19 cellular contexts compared by ENCODE assay signal in genomic region chr14:22280497-22281321, GRCh38.
A peak's percentile ranks its signal among the peaks of the same experiment; 100 is the strongest.
DNase-seq lines count a peak whose midpoint lies in the region; TF ChIP-seq lines count a peak whose summit lies in the region.
"Had no signal": no experiment of that assay in that cellular context is flagged by ENCODE, and none has a peak within 500 bp of the region (broad histone marks: within the 10 kb centered on the region; RNA-seq: fewer than 3 reads in every experiment).

No MANE protein-coding gene starts in this region.

- WGBS in thymus, result 33% methylated on average over 5 of the region's 5 CpGs

- no peaks in the 10 kb centered on the region for H3K9me3 Mint-ChIP-seq in activated naive CD4-positive, alpha-beta T cell treated with anti-CD3 and anti-CD28 coated beads, Interleukin-2, amount 50 U/mL, for 24 hours
- H3K9me3 Mint-ChIP-seq: brain, immature natural killer cell had no signal

- H3K4me3 Mint-ChIP-seq in activated naive CD4-positive, alpha-beta T cell treated with anti-CD3 and anti-CD28 coated beads, Interleukin-2, amount 50 U/mL, for 24 hours, result peak overlapping the region; percentile 79
- H3K4me3 Mint-ChIP-seq: brain, immature natural killer cell had no signal

- H3K27me3 ChIP-seq in OCI-LY3 (ENCODE audit: low read depth, low read length), result peaks cover 13% of the 10 kb centered on the region
- peaks cover 7% of the 10 kb centered on the region for H3K27me3 ChIP-seq in adipocyte (replicated peaks; ENCODE audit: control insufficient read depth, insufficient read depth, low read length)
- H3K27me3 ChIP-seq in thymus (ENCODE audit: control insufficient read depth, insufficient read depth), result no peaks in the 10 kb centered on the region
- H3K27me3 ChIP-seq in SJCRH30, result 0 out of 2 replicates have a peak, but pooled peaks cover 7% of the 10 kb centered on the region

- no peaks in the 10 kb centered on the region for H3K9me3 ChIP-seq in OCI-LY3 (ENCODE audit: insufficient read depth, low read length)
- H3K9me3 ChIP-seq in adipocyte (ENCODE audit: control insufficient read depth, low read length), result no peaks in the 10 kb centered on the region
- no peaks in the 10 kb centered on the region for H3K9me3 ChIP-seq in thymus (ENCODE audit: control insufficient read depth)
- no peaks in the 10 kb centered on the region for H3K9me3 ChIP-seq in SJCRH30 (replicated peaks)
- H3K9me3 ChIP-seq: heart right ventricle, left ventricle myocardium inferior, thoracic aorta had no signal

- peak overlapping the region; percentile 82 for H3K27ac Mint-ChIP-seq in activated naive CD4-positive, alpha-beta T cell treated with anti-CD3 and anti-CD28 coated beads, Interleukin-2, amount 50 U/mL, for 24 hours
- H3K27ac Mint-ChIP-seq: immature natural killer cell had no signal

- H3K4me1 ChIP-seq in OCI-LY3 (ENCODE audit: low read length) (peaks cover 31% of the 10 kb centered on the region), adipocyte (ENCODE audit: control insufficient read depth, insufficient read depth, low read length) (peaks cover 22% of the 10 kb centered on the region), thymus (ENCODE audit: control insufficient read depth, insufficient read depth, low read length) (peaks cover 4% of the 10 kb centered on the region), SJCRH30 (no peaks in the 10 kb centered on the region)
- H3K4me1 ChIP-seq: left ventricle myocardium inferior had no signal

- H3K36me3 Mint-ChIP-seq in activated naive CD4-positive, alpha-beta T cell treated with anti-CD3 and anti-CD28 coated beads, Interleukin-2, amount 50 U/mL, for 24 hours, result no peaks in the 10 kb centered on the region
- H3K36me3 Mint-ChIP-seq: brain, immature natural killer cell had no signal

- H3K4me2 ChIP-seq in OCI-LY3 (ENCODE audit: low read length), result peak overlapping the region; percentile 67

- H3K9ac ChIP-seq in OCI-LY3 (ENCODE audit: low read length) (no peak overlapping the region), adipocyte (ENCODE audit: low read length) (peak overlapping the region; percentile 0)

- H3K27ac ChIP-seq in OCI-LY3 (ENCODE audit: low read length) (peak overlapping the region; percentile 24; the same call in 1 of the 2 replicates), thymus (ENCODE audit: low read depth) (peak overlapping the region; percentile 58), SJCRH30 (no peak overlapping the region)
- H3K27ac ChIP-seq: heart right ventricle, left ventricle myocardium inferior, thoracic aorta had no signal

- H3K36me3 ChIP-seq in OCI-LY3 (replicated peaks; ENCODE audit: low read depth, low read length), result no peaks in the 10 kb centered on the region
- no peaks in the 10 kb centered on the region for H3K36me3 ChIP-seq in adipocyte (ENCODE audit: control insufficient read depth, insufficient read depth, low read length, severe bottlenecking)
- no peaks in the 10 kb centered on the region for H3K36me3 ChIP-seq in thymus (ENCODE audit: control insufficient read depth, insufficient read depth)
- H3K36me3 ChIP-seq in SJCRH30, result no peaks in the 10 kb centered on the region
- H3K36me3 ChIP-seq: heart right ventricle, left ventricle myocardium inferior, thoracic aorta had no signal

- H3K27me3 Mint-ChIP-seq in activated naive CD4-positive, alpha-beta T cell treated with anti-CD3 and anti-CD28 coated beads, Interleukin-2, amount 50 U/mL, for 24 hours, result no peaks in the 10 kb centered on the region
- H3K27me3 Mint-ChIP-seq: brain had no signal

- DNase-seq in activated naive CD4-positive, alpha-beta T cell treated with Interleukin-2 at 50 U/mL for 16 hours, result no peak
- DNase-seq in adipocyte (ENCODE audit: low read depth), result no peak
- no peak for DNase-seq in SJCRH30
- DNase-seq in NCI-H510A (lab: John Stamatoyannopoulos, UW), result no peak
- DNase-seq: activated gamma-delta T cell treated with Interleukin-2 at 50 U/mL for 16 hours; cortex of kidney; GOT3; heart right ventricle; immature natural killer cell; left ventricle myocardium inferior; NCI-H1930; occipital lobe; right cardiac atrium; stimulated activated CD4-positive, alpha-beta T cell treated with anti-CD3 and anti-CD28 coated beads, Interleukin-15, amount 100 ng/mL, for 24 hours had no signal

- H4K20me1 ChIP-seq in OCI-LY3 (ENCODE audit: insufficient read depth, low read length), result no peaks in the 10 kb centered on the region

- no peaks in the 10 kb centered on the region for H3K4me1 Mint-ChIP-seq in activated naive CD4-positive, alpha-beta T cell treated with anti-CD3 and anti-CD28 coated beads, Interleukin-2, amount 50 U/mL, for 24 hours
- H3K4me1 Mint-ChIP-seq: immature natural killer cell had no signal

- TF ChIP-seq CTCF in OCI-LY3 (IDR thresholded peaks at IDR 0.05; ENCODE audit: low read depth, low read length), result no peak

- no peaks in the 10 kb centered on the region for H3K79me2 ChIP-seq in OCI-LY3 (ENCODE audit: low read length)

- H3K4me3 ChIP-seq in OCI-LY3 (ENCODE audit: low read length) (no peak overlapping the region), adipocyte (ENCODE audit: low read length) (peak overlapping the region; percentile 8), thymus (ENCODE audit: low read length) (peak overlapping the region; percentile 18), SJCRH30 (no peak overlapping the region)
- H3K4me3 ChIP-seq: heart right ventricle, left ventricle myocardium inferior, thoracic aorta had no signal

- H2AFZ ChIP-seq in OCI-LY3 (ENCODE audit: low read depth, low read length), result no peak overlapping the region

Comparison
In these comparisons a context has a peak if more than half of its experiments do, and no peak if none do; other contexts are left out.
1. H3K4me3 ChIP-seq: peak in adipocyte (single experiment) and thymus (single experiment); none in OCI-LY3 (single experiment) and SJCRH30 (single experiment).